ENCODE assay signal across 9 cellular contexts in the genomic region with DNA sequence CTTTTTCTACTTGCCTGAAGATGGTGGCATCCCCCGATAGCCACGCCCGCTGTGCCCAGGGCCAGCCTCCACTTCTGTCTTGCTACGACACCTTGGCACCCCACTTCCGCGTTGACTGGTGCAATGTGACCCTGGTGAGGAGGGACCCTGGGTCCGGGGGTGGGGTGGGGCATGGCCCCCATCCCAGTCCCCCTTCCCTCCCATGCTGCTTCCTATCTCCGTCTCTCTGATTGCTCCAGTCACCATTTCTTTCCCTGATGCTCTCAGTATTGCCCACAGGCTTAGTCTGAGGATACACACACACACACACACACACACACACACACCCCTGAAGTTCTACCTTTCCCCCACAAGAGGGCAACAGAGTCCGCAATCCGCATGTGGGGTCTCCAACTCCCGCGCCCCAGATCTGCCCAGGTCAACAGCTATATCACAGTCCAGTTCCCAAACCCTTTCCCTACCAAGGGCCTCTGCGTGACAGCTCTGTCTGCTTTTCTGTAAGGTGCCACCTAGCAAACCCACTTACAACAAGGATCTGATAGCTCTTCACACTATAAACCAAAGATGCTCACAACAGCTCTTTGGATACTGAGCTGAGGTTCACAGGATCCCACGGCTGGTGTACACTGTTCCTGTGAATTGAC. TPM values are rescaled to one million over a fixed set of nuclear protein-coding genes. Genes with fewer than 3 reads are reported as not detected.
DNase-seq lines count a peak whose midpoint lies in the region; ATAC-seq and TF ChIP-seq lines count a peak whose summit lies in the region.
"Had no signal": no experiment of that assay in that cellular context is flagged by ENCODE, and none has a peak within 500 bp of the region (broad histone marks: within the 10 kb centered on the region; RNA-seq: fewer than 3 reads in every experiment).

No MANE protein-coding gene starts in this region.

- H3K27ac Mint-ChIP-seq in activated naive CD8-positive, alpha-beta T cell treated with anti-CD3 and anti-CD28 coated beads for 36 hours: peak overlapping the region; percentile 63

- no peaks in the 10 kb centered on the region for H3K27me3 Mint-ChIP-seq in activated naive CD8-positive, alpha-beta T cell treated with anti-CD3 and anti-CD28 coated beads for 36 hours

- H3K9me3 ChIP-seq in Karpas-422 (ENCODE audit: low read length) (no peaks in the 10 kb centered on the region), smooth muscle cell (replicated peaks; ENCODE audit: low read depth) (no peaks in the 10 kb centered on the region)

- H3K4me1 Mint-ChIP-seq in activated naive CD8-positive, alpha-beta T cell treated with anti-CD3 and anti-CD28 coated beads for 36 hours: peaks cover 14% of the 10 kb centered on the region

- H3K4me3 Mint-ChIP-seq in activated naive CD8-positive, alpha-beta T cell treated with anti-CD3 and anti-CD28 coated beads for 36 hours: peak overlapping the region; percentile 38

- H3K9me2 ChIP-seq in Karpas-422 (replicated peaks; ENCODE audit: insufficient read depth, low read length): no peaks in the 10 kb centered on the region

- no peaks in the 10 kb centered on the region for H3K79me2 ChIP-seq in Karpas-422 (ENCODE audit: low read length)
- no peaks in the 10 kb centered on the region for H3K79me2 ChIP-seq in smooth muscle cell (ENCODE audit: low read depth)

- no peak overlapping the region for H3K4me2 ChIP-seq in Karpas-422 (ENCODE audit: low read depth, low read length, poor library complexity, severe bottlenecking)
- H3K4me2 ChIP-seq in smooth muscle cell: no peak overlapping the region

- WGBS in smooth muscle cell (ENCODE audit: low lambda C conversion rate): 47% methylated on average over 14 of the region's 14 CpGs

- H3K36me3 Mint-ChIP-seq in activated naive CD8-positive, alpha-beta T cell treated with anti-CD3 and anti-CD28 coated beads for 36 hours: no peaks in the 10 kb centered on the region

- peak; percentile 72 for TF ChIP-seq CTCF in smooth muscle cell (IDR thresholded peaks at IDR 0.05; ENCODE audit: borderline replicate concordance, insufficient read depth, poor library complexity, severe bottlenecking)

- H3K9me3 Mint-ChIP-seq in activated naive CD8-positive, alpha-beta T cell treated with anti-CD3 and anti-CD28 coated beads for 36 hours: no peaks in the 10 kb centered on the region

- intact Hi-C loops in left ventricle myocardium superior (cut with micrococcal nuclease): loop anchor here (10.0 kb wide), 1 partner anchor 64 kb away; no protein-coding TSS in a partner anchor

- no peaks in the 10 kb centered on the region for H3F3A ChIP-seq in smooth muscle cell (ENCODE audit: low read depth)

- H3K9ac ChIP-seq in Karpas-422 (ENCODE audit: low read length): no peak overlapping the region
- H3K9ac ChIP-seq in smooth muscle cell (ENCODE audit: low read depth): no peak overlapping the region

- ATAC-seq in left ventricle myocardium superior: peak; percentile 6
- ATAC-seq in HG02678 (IDR thresholded peaks at IDR 0.05; ENCODE audit: unreplicated experiment): no peak

- H3K27ac ChIP-seq in Karpas-422 (ENCODE audit: low read length) (no peak overlapping the region), smooth muscle cell (ENCODE audit: low read depth) (no peak overlapping the region)

- H3K4me3 ChIP-seq in Karpas-422 (ENCODE audit: low read length): no peak overlapping the region
- no peak overlapping the region for H3K4me3 ChIP-seq in smooth muscle cell

- H3K27me3 ChIP-seq in Karpas-422 (ENCODE audit: low read length) (no peaks in the 10 kb centered on the region), smooth muscle cell (ENCODE audit: low read depth) (no peaks in the 10 kb centered on the region)

- peaks cover 15% of the 10 kb centered on the region for H3K4me1 ChIP-seq in Karpas-422 (ENCODE audit: low read length)
- no peaks in the 10 kb centered on the region for H3K4me1 ChIP-seq in smooth muscle cell (ENCODE audit: low read depth)

- H3K36me3 ChIP-seq in Karpas-422 (ENCODE audit: insufficient read depth, low read length) (no peaks in the 10 kb centered on the region), smooth muscle cell (ENCODE audit: low read depth) (no peaks in the 10 kb centered on the region)

- DNase-seq in DMS53 (lab: John Stamatoyannopoulos, UW) (peak; percentile 83), Karpas-422 (peak; percentile 91), SK-N-DZ (ENCODE audit: low spot score) (peak; percentile 72), left ventricle myocardium superior (no peak), smooth muscle cell (lab: John Stamatoyannopoulos, UW; ENCODE audit: unreplicated experiment) (no peak), mesenteric fat pad (ENCODE audit: low spot score) (no peak)
- peak; percentile 56 for DNase-seq in activated naive CD8-positive, alpha-beta T cell treated with anti-CD3 and anti-CD28 coated beads for 36 hours

- no peak overlapping the region for H2AFZ ChIP-seq in Karpas-422 (ENCODE audit: low read length)
- H2AFZ ChIP-seq in smooth muscle cell (ENCODE audit: low read depth): no peak overlapping the region

- no peaks in the 10 kb centered on the region; the same call in 1 of the 2 replicates for H4K20me1 ChIP-seq in Karpas-422 (ENCODE audit: insufficient read depth, low read depth, low read length)
- no peaks in the 10 kb centered on the region for H4K20me1 ChIP-seq in smooth muscle cell (ENCODE audit: low read depth)

RNA-seq across cellular contexts. Expression of a gene that starts 3.4 kb away (rescaled TPM):
- not detected in 2 replicates for total RNA-seq in Karpas-422 (2014; rRNA removed; shearing (Covaris generic); ENCODE audit: low replicate concordance)
- polyA plus RNA-seq in SK-N-DZ (2014; cell fraction: cytosol; rRNA removed): 5.8 and 7.2 TPM in 2 replicates
- 2.3 and 5.0 TPM in 2 replicates for polyA plus RNA-seq in SK-N-DZ (2014; cell fraction: nucleus; rRNA removed)
- under 1 TPM in 1 of 2 experiments, not detected in 1; 0.38 TPM for total RNA-seq in activated naive CD8-positive, alpha-beta T cell treated with anti-CD3 and anti-CD28 coated beads for 36 hours
- 155 TPM for total RNA-seq in left ventricle myocardium superior
- total RNA-seq in smooth muscle cell: 0.99 TPM in 1 of 2 replicates, not detected in the other
- polyA plus RNA-seq in smooth muscle cell: 1.4 and 2.1 TPM in 2 replicates
- 0.32 TPM for total RNA-seq in mesenteric fat pad
- total RNA-seq: activated CD8-positive, alpha-beta memory T cell treated with anti-CD3 and anti-CD28 coated beads for 36 hours had no signal

RNA-seq across cellular contexts. Expression of a gene that starts 18.8 kb away (rescaled TPM):
- total RNA-seq in Karpas-422 (2014; rRNA removed; shearing (Covaris generic); ENCODE audit: low replicate concordance): 41.0 and 106 TPM in 2 replicates
- 13.1 and 25.6 TPM in 2 replicates for polyA plus RNA-seq in SK-N-DZ (2014; cell fraction: cytosol; rRNA removed)
- polyA plus RNA-seq in SK-N-DZ (2014; cell fraction: nucleus; rRNA removed): 37.4 and 48.4 TPM in 2 replicates
- total RNA-seq in activated naive CD8-positive, alpha-beta T cell treated with anti-CD3 and anti-CD28 coated beads for 36 hours: 10 to 100 TPM; 50.9 to 52.0 TPM
- total RNA-seq in left ventricle myocardium superior (37.6 TPM), smooth muscle cell (20.8 and 21.8 TPM in 2 replicates), mesenteric fat pad (56.5 TPM)
- 6.7 and 10.2 TPM in 2 replicates for polyA plus RNA-seq in smooth muscle cell

RNA-seq across cellular contexts. Expression of a gene that starts 32.2 kb away (rescaled TPM):
- total RNA-seq in Karpas-422 (2014; rRNA removed; shearing (Covaris generic); ENCODE audit: low replicate concordance): not detected in 2 replicates
- 1.2 and 1.4 TPM in 2 replicates for polyA plus RNA-seq in SK-N-DZ (2014; cell fraction: cytosol; rRNA removed)
- 0.64 and 7.9 TPM in 2 replicates for polyA plus RNA-seq in SK-N-DZ (2014; cell fraction: nucleus; rRNA removed)
- under 1 TPM; 0.72 to 0.78 TPM for total RNA-seq in activated naive CD8-positive, alpha-beta T cell treated with anti-CD3 and anti-CD28 coated beads for 36 hours
- total RNA-seq in left ventricle myocardium superior (26.8 TPM), smooth muscle cell (3,848 and 4,141 TPM in 2 replicates), mesenteric fat pad (309 TPM)
- polyA plus RNA-seq in smooth muscle cell: 18,306 and 25,649 TPM in 2 replicates

RNA-seq across cellular contexts. Expression of a gene that starts 39.3 kb away (rescaled TPM):
- not detected in 2 replicates for total RNA-seq in Karpas-422 (2014; rRNA removed; shearing (Covaris generic); ENCODE audit: low replicate concordance)
- polyA plus RNA-seq in SK-N-DZ (2014; cell fraction: cytosol; rRNA removed): 24.3 and 33.6 TPM in 2 replicates
- polyA plus RNA-seq in SK-N-DZ (2014; cell fraction: nucleus; rRNA removed): 64.8 and 91.0 TPM in 2 replicates
- total RNA-seq in activated naive CD8-positive, alpha-beta T cell treated with anti-CD3 and anti-CD28 coated beads for 36 hours: under 1 TPM; 0.47 to 0.66 TPM
- total RNA-seq in left ventricle myocardium superior (1.2 TPM), smooth muscle cell (6.3 and 39.1 TPM in 2 replicates), mesenteric fat pad (1.4 TPM)
- 13.7 and 21.1 TPM in 2 replicates for polyA plus RNA-seq in smooth muscle cell

Comparison
In these comparisons a context has a peak if more than half of its experiments do, and no peak if none do; other contexts are left out.
1. DNase-seq: peak in DMS53 (single experiment), Karpas-422 (single experiment), SK-N-DZ (single experiment) and activated naive CD8-positive, alpha-beta T cell treated with anti-CD3 and anti-CD28 coated beads for 36 hours (single experiment); none in left ventricle myocardium superior (single experiment), smooth muscle cell (single experiment) and mesenteric fat pad (single experiment).
2. RNA of a gene that starts 3.4 kb away (total RNA-seq): 155 TPM in left ventricle myocardium superior (single experiment); 0.38 TPM in activated naive CD8-positive, alpha-beta T cell treated with anti-CD3 and anti-CD28 coated beads for 36 hours, 0.32 TPM in mesenteric fat pad (single experiment), not detected in Karpas-422 and 0.99 TPM in smooth muscle cell; every median in the first group is over 10 times any median in the second.
3. RNA of a gene that starts 32.2 kb away (total RNA-seq): 3,848 to 4,141 TPM in smooth muscle cell, 309 TPM in mesenteric fat pad (single experiment) and 26.8 TPM in left ventricle myocardium superior (single experiment); 0.72 to 0.78 TPM in activated naive CD8-positive, alpha-beta T cell treated with anti-CD3 and anti-CD28 coated beads for 36 hours and not detected in Karpas-422; every median in the first group is over 10 times any median in the second.